2 cellular contexts compared by ENCODE assay signal in the genomic region with DNA sequence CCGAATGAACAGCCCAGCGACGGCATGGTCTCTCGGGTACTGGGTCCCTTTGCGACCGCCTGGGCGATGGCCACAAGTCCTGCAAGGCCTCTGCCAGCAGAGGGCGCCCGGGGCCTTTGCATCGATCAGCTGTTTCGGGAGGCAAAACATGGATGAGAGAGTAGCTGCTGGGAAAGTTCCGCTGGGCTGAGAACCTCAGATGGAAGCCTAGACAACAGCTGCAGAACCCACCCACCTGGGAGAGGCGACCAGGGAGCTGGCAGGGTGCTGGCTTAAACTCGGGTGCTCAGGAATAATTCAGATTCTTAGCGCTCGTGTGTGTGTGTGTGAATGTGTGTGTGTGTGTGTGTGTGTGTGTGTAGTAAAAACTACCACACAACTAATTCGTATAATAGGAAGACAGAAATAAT.
A peak's percentile ranks its signal among the peaks of the same experiment; 100 is the strongest.
TF ChIP-seq lines count a peak whose summit lies in the region.

No MANE protein-coding gene starts in this region.

TF ChIP-seq in WTC11, 78 proteins besides CTCF, POLR2A, EP300 and RAD21 (continued from another document):
- TF ChIP-seq RELA (CRISPR knock-in tag; IDR thresholded peaks at IDR 0.05; ENCODE audit: borderline replicate concordance): no peak
- no peak for TF ChIP-seq NR1H2 (CRISPR knock-in tag; IDR thresholded peaks at IDR 0.05)
- TF ChIP-seq USF2 (CRISPR knock-in tag; IDR thresholded peaks at IDR 0.05): no peak
- no peak for TF ChIP-seq IRF1 (CRISPR knock-in tag; IDR thresholded peaks at IDR 0.05)
- no peak for TF ChIP-seq CREB1 (CRISPR knock-in tag; IDR thresholded peaks at IDR 0.05)
- TF ChIP-seq, protein P1, sequence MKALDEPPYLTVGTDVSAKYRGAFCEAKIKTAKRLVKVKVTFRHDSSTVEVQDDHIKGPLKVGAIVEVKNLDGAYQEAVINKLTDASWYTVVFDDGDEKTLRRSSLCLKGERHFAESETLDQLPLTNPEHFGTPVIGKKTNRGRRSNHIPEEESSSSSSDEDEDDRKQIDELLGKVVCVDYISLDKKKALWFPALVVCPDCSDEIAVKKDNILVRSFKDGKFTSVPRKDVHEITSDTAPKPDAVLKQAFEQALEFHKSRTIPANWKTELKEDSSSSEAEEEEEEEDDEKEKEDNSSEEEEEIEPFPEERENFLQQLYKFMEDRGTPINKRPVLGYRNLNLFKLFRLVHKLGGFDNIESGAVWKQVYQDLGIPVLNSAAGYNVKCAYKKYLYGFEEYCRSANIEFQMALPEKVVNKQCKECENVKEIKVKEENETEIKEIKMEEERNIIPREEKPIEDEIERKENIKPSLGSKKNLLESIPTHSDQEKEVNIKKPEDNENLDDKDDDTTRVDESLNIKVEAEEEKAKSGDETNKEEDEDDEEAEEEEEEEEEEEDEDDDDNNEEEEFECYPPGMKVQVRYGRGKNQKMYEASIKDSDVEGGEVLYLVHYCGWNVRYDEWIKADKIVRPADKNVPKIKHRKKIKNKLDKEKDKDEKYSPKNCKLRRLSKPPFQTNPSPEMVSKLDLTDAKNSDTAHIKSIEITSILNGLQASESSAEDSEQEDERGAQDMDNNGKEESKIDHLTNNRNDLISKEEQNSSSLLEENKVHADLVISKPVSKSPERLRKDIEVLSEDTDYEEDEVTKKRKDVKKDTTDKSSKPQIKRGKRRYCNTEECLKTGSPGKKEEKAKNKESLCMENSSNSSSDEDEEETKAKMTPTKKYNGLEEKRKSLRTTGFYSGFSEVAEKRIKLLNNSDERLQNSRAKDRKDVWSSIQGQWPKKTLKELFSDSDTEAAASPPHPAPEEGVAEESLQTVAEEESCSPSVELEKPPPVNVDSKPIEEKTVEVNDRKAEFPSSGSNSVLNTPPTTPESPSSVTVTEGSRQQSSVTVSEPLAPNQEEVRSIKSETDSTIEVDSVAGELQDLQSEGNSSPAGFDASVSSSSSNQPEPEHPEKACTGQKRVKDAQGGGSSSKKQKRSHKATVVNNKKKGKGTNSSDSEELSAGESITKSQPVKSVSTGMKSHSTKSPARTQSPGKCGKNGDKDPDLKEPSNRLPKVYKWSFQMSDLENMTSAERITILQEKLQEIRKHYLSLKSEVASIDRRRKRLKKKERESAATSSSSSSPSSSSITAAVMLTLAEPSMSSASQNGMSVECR (CRISPR knock-in tag; IDR thresholded peaks at IDR 0.05; ENCODE audit: borderline replicate concordance): no peak
- no peak for TF ChIP-seq ZNF671 (CRISPR knock-in tag; IDR thresholded peaks at IDR 0.05)
- TF ChIP-seq NFATC4 (CRISPR knock-in tag; IDR thresholded peaks at IDR 0.05): no peak
- no peak for TF ChIP-seq E2F5 (CRISPR knock-in tag; IDR thresholded peaks at IDR 0.05)
- TF ChIP-seq ATF1 (CRISPR knock-in tag; IDR thresholded peaks at IDR 0.05): no peak
- TF ChIP-seq FOXK1 (CRISPR knock-in tag; IDR thresholded peaks at IDR 0.05): 0 out of 2 replicates have a peak, but pooled peaks have one; percentile 17
- TF ChIP-seq, protein P2, sequence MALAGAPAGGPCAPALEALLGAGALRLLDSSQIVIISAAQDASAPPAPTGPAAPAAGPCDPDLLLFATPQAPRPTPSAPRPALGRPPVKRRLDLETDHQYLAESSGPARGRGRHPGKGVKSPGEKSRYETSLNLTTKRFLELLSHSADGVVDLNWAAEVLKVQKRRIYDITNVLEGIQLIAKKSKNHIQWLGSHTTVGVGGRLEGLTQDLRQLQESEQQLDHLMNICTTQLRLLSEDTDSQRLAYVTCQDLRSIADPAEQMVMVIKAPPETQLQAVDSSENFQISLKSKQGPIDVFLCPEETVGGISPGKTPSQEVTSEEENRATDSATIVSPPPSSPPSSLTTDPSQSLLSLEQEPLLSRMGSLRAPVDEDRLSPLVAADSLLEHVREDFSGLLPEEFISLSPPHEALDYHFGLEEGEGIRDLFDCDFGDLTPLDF (CRISPR knock-in tag; IDR thresholded peaks at IDR 0.05): no peak
- no peak for TF ChIP-seq GTF2I (CRISPR knock-in tag; conservative IDR thresholded peaks at IDR 0.05)
- TF ChIP-seq FOXP1 (CRISPR knock-in tag; IDR thresholded peaks at IDR 0.05; ENCODE audit: borderline replicate concordance): peak; percentile 30; the same call in 1 of the 2 replicates
- TF ChIP-seq FOXJ3 (CRISPR knock-in tag; IDR thresholded peaks at IDR 0.05; ENCODE audit: borderline replicate concordance): no peak
- no peak for TF ChIP-seq ZNF512 (CRISPR knock-in tag; IDR thresholded peaks at IDR 0.05; ENCODE audit: borderline replicate concordance)

TF ChIP-seq in HepG2, 621 proteins besides CTCF, POLR2A, EP300 and RAD21 (continued from another document and continues in another):
- TF ChIP-seq, protein P3, sequence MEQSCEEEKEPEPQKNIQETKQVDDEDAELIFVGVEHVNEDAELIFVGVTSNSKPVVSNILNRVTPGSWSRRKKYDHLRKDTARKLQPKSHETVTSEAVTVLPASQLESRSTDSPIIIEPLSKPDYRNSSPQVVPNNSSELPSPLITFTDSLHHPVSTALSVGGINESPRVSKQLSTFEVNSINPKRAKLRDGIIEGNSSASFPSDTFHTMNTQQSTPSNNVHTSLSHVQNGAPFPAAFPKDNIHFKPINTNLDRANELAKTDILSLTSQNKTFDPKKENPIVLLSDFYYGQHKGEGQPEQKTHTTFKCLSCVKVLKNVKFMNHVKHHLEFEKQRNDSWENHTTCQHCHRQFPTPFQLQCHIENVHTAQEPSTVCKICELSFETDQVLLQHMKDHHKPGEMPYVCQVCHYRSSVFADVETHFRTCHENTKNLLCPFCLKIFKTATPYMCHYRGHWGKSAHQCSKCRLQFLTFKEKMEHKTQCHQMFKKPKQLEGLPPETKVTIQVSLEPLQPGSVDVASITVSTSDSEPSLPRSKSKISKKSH (CRISPR knock-in tag; IDR thresholded peaks at IDR 0.05; ENCODE audit: borderline replicate concordance): 0 out of 2 replicates have a peak, but pooled peaks have one; percentile 33
- TF ChIP-seq ZFP41 (CRISPR knock-in tag; IDR thresholded peaks at IDR 0.05; ENCODE audit: borderline replicate concordance): no peak
- peak; percentile 48; the same call in 1 of the 2 replicates for TF ChIP-seq SMC3 (IDR thresholded peaks at IDR 0.05; ENCODE audit: low read length)
- peak; percentile 43 for TF ChIP-seq YY1 (IDR thresholded peaks at IDR 0.05; ENCODE audit: insufficient read depth, insufficient replicate concordance, low read depth, low read length)
- TF ChIP-seq ZNF232 (CRISPR knock-in tag; IDR thresholded peaks at IDR 0.05; ENCODE audit: borderline replicate concordance): no peak
- no peak for TF ChIP-seq ZNF431 (CRISPR knock-in tag; IDR thresholded peaks at IDR 0.05; ENCODE audit: borderline replicate concordance, low read depth)
- TF ChIP-seq NFRKB (IDR thresholded peaks at IDR 0.05): no peak
- TF ChIP-seq, protein P4, sequence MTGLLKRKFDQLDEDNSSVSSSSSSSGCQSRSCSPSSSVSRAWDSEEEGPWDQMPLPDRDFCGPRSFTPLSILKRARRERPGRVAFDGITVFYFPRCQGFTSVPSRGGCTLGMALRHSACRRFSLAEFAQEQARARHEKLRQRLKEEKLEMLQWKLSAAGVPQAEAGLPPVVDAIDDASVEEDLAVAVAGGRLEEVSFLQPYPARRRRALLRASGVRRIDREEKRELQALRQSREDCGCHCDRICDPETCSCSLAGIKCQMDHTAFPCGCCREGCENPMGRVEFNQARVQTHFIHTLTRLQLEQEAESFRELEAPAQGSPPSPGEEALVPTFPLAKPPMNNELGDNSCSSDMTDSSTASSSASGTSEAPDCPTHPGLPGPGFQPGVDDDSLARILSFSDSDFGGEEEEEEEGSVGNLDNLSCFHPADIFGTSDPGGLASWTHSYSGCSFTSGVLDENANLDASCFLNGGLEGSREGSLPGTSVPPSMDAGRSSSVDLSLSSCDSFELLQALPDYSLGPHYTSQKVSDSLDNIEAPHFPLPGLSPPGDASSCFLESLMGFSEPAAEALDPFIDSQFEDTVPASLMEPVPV (CRISPR knock-in tag; IDR thresholded peaks at IDR 0.05): no peak
- TF ChIP-seq TFE3 (CRISPR knock-in tag; IDR thresholded peaks at IDR 0.05): no peak
- no peak for TF ChIP-seq CCDC6 (CRISPR knock-in tag; IDR thresholded peaks at IDR 0.05)
- no peak for TF ChIP-seq PLSCR1 (CRISPR knock-in tag; IDR thresholded peaks at IDR 0.05; ENCODE audit: borderline replicate concordance)
- 0 out of 2 replicates have a peak, but pooled peaks have one; percentile 15 for TF ChIP-seq ZNF768 (CRISPR knock-in tag; IDR thresholded peaks at IDR 0.05)
- TF ChIP-seq HIVEP1 (CRISPR knock-in tag; IDR thresholded peaks at IDR 0.05): no peak
- TF ChIP-seq ZNF317 (CRISPR knock-in tag; IDR thresholded peaks at IDR 0.05): no peak
- TF ChIP-seq ZFYVE20 (CRISPR knock-in tag; IDR thresholded peaks at IDR 0.05; ENCODE audit: borderline replicate concordance, low read depth): no peak
- TF ChIP-seq HNRNPL (IDR thresholded peaks at IDR 0.05; ENCODE audit: low read depth, low read length): no peak
- no peak for TF ChIP-seq ZIK1 (CRISPR knock-in tag; IDR thresholded peaks at IDR 0.05; ENCODE audit: borderline replicate concordance, low read depth)
- TF ChIP-seq, protein P5, sequence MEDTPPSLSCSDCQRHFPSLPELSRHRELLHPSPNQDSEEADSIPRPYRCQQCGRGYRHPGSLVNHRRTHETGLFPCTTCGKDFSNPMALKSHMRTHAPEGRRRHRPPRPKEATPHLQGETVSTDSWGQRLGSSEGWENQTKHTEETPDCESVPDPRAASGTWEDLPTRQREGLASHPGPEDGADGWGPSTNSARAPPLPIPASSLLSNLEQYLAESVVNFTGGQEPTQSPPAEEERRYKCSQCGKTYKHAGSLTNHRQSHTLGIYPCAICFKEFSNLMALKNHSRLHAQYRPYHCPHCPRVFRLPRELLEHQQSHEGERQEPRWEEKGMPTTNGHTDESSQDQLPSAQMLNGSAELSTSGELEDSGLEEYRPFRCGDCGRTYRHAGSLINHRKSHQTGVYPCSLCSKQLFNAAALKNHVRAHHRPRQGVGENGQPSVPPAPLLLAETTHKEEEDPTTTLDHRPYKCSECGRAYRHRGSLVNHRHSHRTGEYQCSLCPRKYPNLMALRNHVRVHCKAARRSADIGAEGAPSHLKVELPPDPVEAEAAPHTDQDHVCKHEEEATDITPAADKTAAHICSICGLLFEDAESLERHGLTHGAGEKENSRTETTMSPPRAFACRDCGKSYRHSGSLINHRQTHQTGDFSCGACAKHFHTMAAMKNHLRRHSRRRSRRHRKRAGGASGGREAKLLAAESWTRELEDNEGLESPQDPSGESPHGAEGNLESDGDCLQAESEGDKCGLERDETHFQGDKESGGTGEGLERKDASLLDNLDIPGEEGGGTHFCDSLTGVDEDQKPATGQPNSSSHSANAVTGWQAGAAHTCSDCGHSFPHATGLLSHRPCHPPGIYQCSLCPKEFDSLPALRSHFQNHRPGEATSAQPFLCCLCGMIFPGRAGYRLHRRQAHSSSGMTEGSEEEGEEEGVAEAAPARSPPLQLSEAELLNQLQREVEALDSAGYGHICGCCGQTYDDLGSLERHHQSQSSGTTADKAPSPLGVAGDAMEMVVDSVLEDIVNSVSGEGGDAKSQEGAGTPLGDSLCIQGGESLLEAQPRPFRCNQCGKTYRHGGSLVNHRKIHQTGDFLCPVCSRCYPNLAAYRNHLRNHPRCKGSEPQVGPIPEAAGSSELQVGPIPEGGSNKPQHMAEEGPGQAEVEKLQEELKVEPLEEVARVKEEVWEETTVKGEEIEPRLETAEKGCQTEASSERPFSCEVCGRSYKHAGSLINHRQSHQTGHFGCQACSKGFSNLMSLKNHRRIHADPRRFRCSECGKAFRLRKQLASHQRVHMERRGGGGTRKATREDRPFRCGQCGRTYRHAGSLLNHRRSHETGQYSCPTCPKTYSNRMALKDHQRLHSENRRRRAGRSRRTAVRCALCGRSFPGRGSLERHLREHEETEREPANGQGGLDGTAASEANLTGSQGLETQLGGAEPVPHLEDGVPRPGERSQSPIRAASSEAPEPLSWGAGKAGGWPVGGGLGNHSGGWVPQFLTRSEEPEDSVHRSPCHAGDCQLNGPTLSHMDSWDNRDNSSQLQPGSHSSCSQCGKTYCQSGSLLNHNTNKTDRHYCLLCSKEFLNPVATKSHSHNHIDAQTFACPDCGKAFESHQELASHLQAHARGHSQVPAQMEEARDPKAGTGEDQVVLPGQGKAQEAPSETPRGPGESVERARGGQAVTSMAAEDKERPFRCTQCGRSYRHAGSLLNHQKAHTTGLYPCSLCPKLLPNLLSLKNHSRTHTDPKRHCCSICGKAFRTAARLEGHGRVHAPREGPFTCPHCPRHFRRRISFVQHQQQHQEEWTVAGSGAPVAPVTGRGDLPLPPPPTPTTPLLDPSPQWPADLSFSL (CRISPR knock-in tag; IDR thresholded peaks at IDR 0.05): peak; percentile 53; the same call in 1 of the 2 replicates
- TF ChIP-seq CENPBD1 (CRISPR knock-in tag; IDR thresholded peaks at IDR 0.05; ENCODE audit: borderline replicate concordance, low read depth): no peak
- no peak for TF ChIP-seq HNF4A (CRISPR knock-in tag; IDR thresholded peaks at IDR 0.05)
- no peak for TF ChIP-seq ZNF24 (IDR thresholded peaks at IDR 0.05)
